8 cellular contexts compared by ENCODE assay signal in the genomic region with DNA sequence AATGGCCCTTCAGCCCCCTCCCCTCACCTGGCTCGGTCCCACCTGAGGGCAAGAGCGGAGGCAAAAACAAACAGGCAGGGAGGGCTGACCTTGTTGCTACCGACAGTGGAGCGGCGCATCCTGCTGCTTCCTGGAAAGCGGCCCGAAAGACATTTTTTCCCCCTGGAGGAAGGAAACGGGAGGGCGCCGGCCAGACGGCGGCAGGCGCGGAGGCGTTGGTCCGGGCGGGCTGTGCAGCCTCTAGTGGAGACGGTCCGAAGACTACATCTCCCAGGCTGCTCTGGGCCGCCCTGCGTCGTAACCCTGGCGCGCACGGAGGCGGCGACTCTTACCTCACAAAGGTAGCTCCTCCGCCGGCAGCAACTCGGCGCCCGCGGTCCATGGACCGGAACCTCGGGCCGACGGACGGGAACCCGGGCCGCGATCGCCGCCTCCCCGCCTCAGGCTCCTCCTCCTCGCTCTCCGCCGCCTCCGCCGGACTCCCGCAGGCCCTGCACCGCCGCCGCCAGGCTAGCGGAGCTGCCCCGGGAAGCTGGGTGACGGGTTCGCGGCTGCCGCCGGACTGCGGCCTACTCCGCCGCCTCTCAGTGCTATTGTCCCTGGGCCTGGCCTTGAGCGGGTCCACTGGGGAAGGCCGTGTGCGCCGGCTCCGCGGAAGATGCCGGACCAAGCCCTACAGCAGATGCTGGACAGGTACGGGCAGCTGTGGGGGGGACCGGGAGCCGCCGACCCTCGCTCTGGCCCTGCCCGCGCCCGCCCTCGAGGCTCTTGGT. TPM values are rescaled to one million over a fixed set of nuclear protein-coding genes. Genes with fewer than 3 reads are reported as not detected.
DNase-seq lines count a peak whose midpoint lies in the region; ATAC-seq and TF ChIP-seq lines count a peak whose summit lies in the region.

CPEB3 (minus strand) TSS at position 242 of the 773 bp plus-strand sequence. CDS start 50,728 bp downstream, outside the sequence.
A gene with protein sequence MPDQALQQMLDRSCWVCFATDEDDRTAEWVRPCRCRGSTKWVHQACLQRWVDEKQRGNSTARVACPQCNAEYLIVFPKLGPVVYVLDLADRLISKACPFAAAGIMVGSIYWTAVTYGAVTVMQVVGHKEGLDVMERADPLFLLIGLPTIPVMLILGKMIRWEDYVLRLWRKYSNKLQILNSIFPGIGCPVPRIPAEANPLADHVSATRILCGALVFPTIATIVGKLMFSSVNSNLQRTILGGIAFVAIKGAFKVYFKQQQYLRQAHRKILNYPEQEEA (plus strand): TSS at position 331 of the 773 bp plus-strand sequence. CDS start 328 bp downstream, at position 659.

- DNase-seq in DMS53 treated with DMSO at 0.1 percent for 48 hours (lab: John Stamatoyannopoulos, UW; ENCODE audit: unreplicated experiment), result peak; percentile 95
- DNase-seq in Jurkat, Clone E6-1 (ENCODE audit: low read depth, low spot score), result peak; percentile 85
- DNase-seq in PC-3, result peak; percentile 94
- DNase-seq in activated T-cell treated with anti-CD3 and anti-CD28 coated beads, Interleukin-2, amount 50 U/mL, for 4 hours, result peak; percentile 85
- peak; percentile 80 to 88 for DNase-seq in stimulated activated CD8-positive, alpha-beta memory T cell treated with anti-CD3 and anti-CD28 coated beads, Interleukin-7, amount 100 ng/mL, for 4 hours (ENCODE audit: low read depth in 2 of 2)

- peak within 1 kb of the TSS; percentile 87 for H3K4me2 ChIP-seq in PC-3 (ENCODE audit: low read length)

- CTCF ChIA-PET in PC-3 (lab: Charles Lee), result interaction anchor here (0.5 to 3.5 kb wide), 6 partner anchors 48 to 203 kb away, joined by 3 to 20 read pairs (median 6); no protein-coding TSS in a partner anchor

- H3K27me3 Mint-ChIP-seq in activated T-cell treated with anti-CD3 and anti-CD28 coated beads, Interleukin-2, amount 50 U/mL, for 4 hours (ENCODE audit: low read depth), result no peaks in the 10 kb centered on the region

- H3K4me1 ChIP-seq in PC-3 (ENCODE audit: insufficient read depth, low read length) (0 out of 2 replicates have a peak, but pooled peaks cover 6% of the 10 kb centered on the region), muscle layer of duodenum (ENCODE audit: control insufficient read depth in 1 of 2, insufficient read depth in 2 of 2, low read length in 2 of 2) (peaks cover 6 to 16% of the 10 kb centered on the region in 2 donors)

- BruUV-seq in PC-3 (replicated peaks; lab: Mats Ljungman, UMichigan), result no TSS peak

- peak within 1 kb of the TSS; percentile 91 for H3K4me3 ChIP-seq in Jurkat, Clone E6-1 (ENCODE audit: low read length)
- H3K4me3 ChIP-seq in PC-3 (ENCODE audit: low read length), result peak within 1 kb of the TSS; percentile 85
- peak within 1 kb of the TSS; percentile 96 to 98 for H3K4me3 ChIP-seq in muscle layer of duodenum (ENCODE audit: low read depth in 1 of 2, low read length in 2 of 2)

- H3K79me2 ChIP-seq in PC-3 (ENCODE audit: low read length), result peaks cover 46% of the 10 kb centered on the region

- peak within 1 kb of the TSS; percentile 94 for H3K9ac ChIP-seq in PC-3 (ENCODE audit: low read length)

- ATAC-seq in GM21619 (IDR thresholded peaks at IDR 0.05; ENCODE audit: unreplicated experiment) (peak; percentile 98), PC-3 (peak; percentile 96), esophagus mucosa (peak; percentile 99)
- ATAC-seq in activated T-cell treated with anti-CD3 and anti-CD28 coated beads, Interleukin-2, amount 50 U/mL, for 4 hours, result peak; percentile 98

- H3K9me3 ChIP-seq in PC-3 (ENCODE audit: low read length) (no peaks in the 10 kb centered on the region), muscle layer of duodenum (ENCODE audit: control insufficient read depth in 1 of 2, low read length in 2 of 2) (no peaks in the 10 kb centered on the region)

- POLR2A ChIA-PET in PC-3 (lab: Charles Lee; ENCODE audit: unreplicated experiment), result interaction anchor here (0.6 to 1.2 kb wide), 3 partner anchors 52 to 80 kb away, joined by 3 to 12 read pairs (median 7); no protein-coding TSS in a partner anchor

- H3K27ac ChIP-seq in PC-3 (ENCODE audit: low read length) (peak within 1 kb of the TSS; percentile 58), muscle layer of duodenum (ENCODE audit: low read length) (peak within 1 kb of the TSS; percentile 95)

- peak within 1 kb of the TSS; percentile 95 for H3K4me3 Mint-ChIP-seq in activated T-cell treated with anti-CD3 and anti-CD28 coated beads, Interleukin-2, amount 50 U/mL, for 4 hours

- no peaks in the 10 kb centered on the region for H3K9me3 Mint-ChIP-seq in activated T-cell treated with anti-CD3 and anti-CD28 coated beads, Interleukin-2, amount 50 U/mL, for 4 hours

- H3K36me3 Mint-ChIP-seq in activated T-cell treated with anti-CD3 and anti-CD28 coated beads, Interleukin-2, amount 50 U/mL, for 4 hours (ENCODE audit: insufficient read depth), result peaks cover 5% of the 10 kb centered on the region

- H4K20me1 ChIP-seq in PC-3 (ENCODE audit: low read length), result peaks cover 5% of the 10 kb centered on the region

- TF ChIP-seq CTCF in PC-3 (conservative IDR thresholded peaks at IDR 0.05; ENCODE audit: low read depth, low read length), result peak; percentile 45

- intact Hi-C loops in PC-3 (cut with micrococcal nuclease), result loop anchor here (1.0 to 5.0 kb wide), 7 partner anchors 48 to 301 kb away; partner anchors contain the start of gene KIF11

- H3K9me2 ChIP-seq in PC-3 (replicated peaks; ENCODE audit: low read length), result no peaks in the 10 kb centered on the region

- H2AFZ ChIP-seq in PC-3 (ENCODE audit: low read length), result peak within 1 kb of the TSS; percentile 93

- no peaks in the 10 kb centered on the region for H3F3A ChIP-seq in PC-3 (ENCODE audit: low read length, unreplicated experiment)

- no peaks in the 10 kb centered on the region for H3K27me3 ChIP-seq in PC-3 (ENCODE audit: low read length)
- H3K27me3 ChIP-seq in muscle layer of duodenum (ENCODE audit: low read depth, low read length), result no peaks in the 10 kb centered on the region

- H3K36me3 ChIP-seq in PC-3 (ENCODE audit: low read depth, low read length) (peaks cover 8% of the 10 kb centered on the region; the same call in 1 of the 2 replicates), muscle layer of duodenum (ENCODE audit: control insufficient read depth in 1 of 2, insufficient read depth in 2 of 2, low read length in 2 of 2) (peaks cover 0 to 11% of the 10 kb centered on the region in 2 donors)

- peaks cover 26% of the 10 kb centered on the region for H3K4me1 Mint-ChIP-seq in activated T-cell treated with anti-CD3 and anti-CD28 coated beads, Interleukin-2, amount 50 U/mL, for 4 hours (ENCODE audit: low read depth)

RNA-seq across cellular contexts. Expression of gene CPEB3, which starts in this region (rescaled TPM):
- polyA plus RNA-seq in Jurkat, Clone E6-1 (2012; ENCODE audit: insufficient read depth, insufficient read length), result 0.91 TPM
- total RNA-seq in PC-3 (2014; rRNA removed), result 0.80 and 1.3 TPM in 2 replicates
- under 1 TPM; 0.68 to 0.92 (median 0.82) TPM for total RNA-seq in activated T-cell treated with anti-CD3 and anti-CD28 coated beads, Interleukin-2, amount 50 U/mL, for 4 hours
- 5.1 TPM for total RNA-seq in esophagus mucosa

RNA-seq across cellular contexts. Expression of the second gene that starts in this region (rescaled TPM):
- polyA plus RNA-seq in Jurkat, Clone E6-1 (2012; ENCODE audit: insufficient read depth, insufficient read length), result 42.3 TPM
- total RNA-seq in PC-3 (2014; rRNA removed), result 6.7 and 7.4 TPM in 2 replicates
- total RNA-seq in activated T-cell treated with anti-CD3 and anti-CD28 coated beads, Interleukin-2, amount 50 U/mL, for 4 hours, result 10 to 100 TPM; 29.1 to 31.6 (median 29.5) TPM
- total RNA-seq in esophagus mucosa, result 42.9 TPM

Comparison
In these comparisons a context has a peak if more than half of its experiments do, and no peak if none do; other contexts are left out.
1. Peak in every context shown above with its lines: DNase-seq, ATAC-seq, H3K4me3 ChIP-seq and H3K27ac ChIP-seq.